ENCODE assay signal across 32 cellular contexts in the genomic region with DNA sequence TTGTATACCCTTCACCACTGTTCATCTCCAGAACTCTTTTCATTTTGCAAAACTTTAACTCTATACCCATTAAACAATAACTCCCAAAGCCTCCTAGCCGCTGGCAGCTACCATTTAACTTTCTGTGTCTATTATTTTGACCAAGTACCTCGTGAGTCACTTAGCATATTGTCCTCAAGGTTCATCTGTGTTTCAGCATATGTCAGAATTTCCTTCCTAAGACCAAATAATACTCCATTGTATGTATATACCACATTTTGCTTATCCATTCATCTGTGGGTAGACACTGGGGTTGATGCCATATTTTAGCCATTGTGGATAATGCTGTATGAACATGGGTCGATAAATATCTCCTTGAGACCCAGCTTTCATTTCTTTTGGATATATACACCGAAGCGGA.
"Had no signal": no experiment of that assay in that cellular context is flagged by ENCODE, and none has a peak within 500 bp of the region (broad histone marks: within the 10 kb centered on the region; RNA-seq: fewer than 3 reads in every experiment).

No MANE protein-coding gene starts in this region.

- H3K27me3 ChIP-seq: colonic mucosa, dorsolateral prefrontal cortex, heart left ventricle, uterus had no signal

- H3K9me3 Mint-ChIP-seq: activated CD4-positive, alpha-beta memory T cell treated with anti-CD3 and anti-CD28 coated beads for 36 hours; activated T-cell treated with anti-CD3 and anti-CD28 coated beads, Interleukin-2, amount 50 U/mL, for 4 hours; activated T-helper 17 cell treated with anti-CD3 and anti-CD28 coated beads, Interleukin-2, amount 50 U/mL, for 72 hours; stimulated activated naive CD8-positive, alpha-beta T cell treated with anti-CD3 and anti-CD28 coated beads, Interleukin-15, Interleukin-2, amounts not matched to agents 100 ng/mL and 50 ng/mL, for 24 hours; T-helper 1 cell treated with Interleukin-12 subunit alpha and Interleukin-12 subunit beta and Interleukin-4 antibody, amounts not matched to agents 30 μg/mL and 1 μg/mL, for 36 hours; type B pancreatic cell had no signal

- FAIRE-seq: kidney, TTC549 had no signal

- H3K4me1 ChIP-seq: colonic mucosa, parathyroid adenoma, uterus had no signal

- H3K27me3 Mint-ChIP-seq: activated CD4-positive, alpha-beta memory T cell treated with anti-CD3 and anti-CD28 coated beads for 36 hours; activated T-helper 17 cell treated with anti-CD3 and anti-CD28 coated beads, Interleukin-2, amount 50 U/mL, for 72 hours; naive B cell; stimulated activated naive CD8-positive, alpha-beta T cell treated with anti-CD3 and anti-CD28 coated beads, Interleukin-15, Interleukin-2, amounts not matched to agents 100 ng/mL and 50 ng/mL, for 24 hours; type B pancreatic cell had no signal

- DNase-seq: activated CD4-positive, alpha-beta memory T cell treated with anti-CD3 and anti-CD28 coated beads for 36 hours; activated CD4-positive, alpha-beta T cell treated with anti-CD3 and anti-CD28 coated beads for 48 hours; activated CD8-positive, alpha-beta memory T cell treated with anti-CD3 and anti-CD28 coated beads, Interleukin-2, amount 50 U/mL, for 4 hours; activated gamma-delta T cell treated with Interleukin-2 at 50 U/mL for 16 hours; activated naive CD4-positive, alpha-beta T cell treated with anti-CD3 and anti-CD28 coated beads, Interleukin-2, amount 50 U/mL, for 16 hours; activated T-cell treated with anti-CD3 and anti-CD28 coated beads, Interleukin-2, amount 50 U/mL, for 4 hours; anterior cingulate cortex; cerebellar nuclear complex; colonic mucosa; dorsolateral prefrontal cortex; effector memory CD4-positive, alpha-beta T cell; heart left ventricle; hypothalamus; immature natural killer cell; kidney; naive B cell; nucleus accumbens; right cardiac atrium; stimulated activated CD4-positive, alpha-beta T cell treated with anti-CD3 and anti-CD28 coated beads, Interleukin-12 subunit alpha, Interleukin-12 subunit beta, amount 100 ng/mL, for 4 hours; stimulated activated CD4-positive, alpha-beta T cell treated with anti-CD3 and anti-CD28 coated beads, Interleukin-4, amount 100 ng/mL, for 1 hour; substantia nigra; T-helper 9 cell; uterus had no signal

- H3K4me3 Mint-ChIP-seq: activated CD4-positive, alpha-beta memory T cell treated with anti-CD3 and anti-CD28 coated beads for 36 hours; activated T-cell treated with anti-CD3 and anti-CD28 coated beads, Interleukin-2, amount 50 U/mL, for 4 hours; activated T-helper 17 cell treated with anti-CD3 and anti-CD28 coated beads, Interleukin-2, amount 50 U/mL, for 72 hours; mesothelial cell of epicardium; neural crest cell; stimulated activated naive CD8-positive, alpha-beta T cell treated with anti-CD3 and anti-CD28 coated beads, Interleukin-15, Interleukin-2, amounts not matched to agents 100 ng/mL and 50 ng/mL, for 24 hours; T-helper 1 cell treated with Interleukin-12 subunit alpha and Interleukin-12 subunit beta and Interleukin-4 antibody, amounts not matched to agents 30 μg/mL and 1 μg/mL, for 36 hours; type B pancreatic cell had no signal

- H3K36me3 ChIP-seq: colonic mucosa, uterus had no signal

- H2AFZ ChIP-seq: parathyroid adenoma had no signal

- H3K9me3 ChIP-seq: colonic mucosa, heart left ventricle, uterus had no signal

- H3K4me1 Mint-ChIP-seq: mesothelial cell of epicardium had no signal

- ATAC-seq: activated T-cell treated with anti-CD3 and anti-CD28 coated beads, Interleukin-2, amount 50 U/mL, for 4 hours; activated T-helper 17 cell treated with anti-CD3 and anti-CD28 coated beads, Interleukin-2, amount 50 U/mL, for 72 hours; heart left ventricle; right cardiac atrium had no signal

- H3K27ac Mint-ChIP-seq: activated CD4-positive, alpha-beta memory T cell treated with anti-CD3 and anti-CD28 coated beads for 36 hours; activated T-helper 17 cell treated with anti-CD3 and anti-CD28 coated beads, Interleukin-2, amount 50 U/mL, for 72 hours; mesothelial cell of epicardium; stimulated activated naive CD8-positive, alpha-beta T cell treated with anti-CD3 and anti-CD28 coated beads, Interleukin-15, Interleukin-2, amounts not matched to agents 100 ng/mL and 50 ng/mL, for 24 hours; T-helper 1 cell treated with Interleukin-12 subunit alpha and Interleukin-12 subunit beta and Interleukin-4 antibody, amounts not matched to agents 30 μg/mL and 1 μg/mL, for 36 hours; type B pancreatic cell had no signal

- H3K27ac ChIP-seq: colonic mucosa, heart left ventricle, parathyroid adenoma, uterus, VCaP had no signal

- H3K9ac ChIP-seq: parathyroid adenoma had no signal

- H3K4me3 ChIP-seq: colonic mucosa, dorsolateral prefrontal cortex, heart left ventricle, uterus had no signal
